19 cellular contexts compared by ENCODE assay signal in the genomic region with DNA sequence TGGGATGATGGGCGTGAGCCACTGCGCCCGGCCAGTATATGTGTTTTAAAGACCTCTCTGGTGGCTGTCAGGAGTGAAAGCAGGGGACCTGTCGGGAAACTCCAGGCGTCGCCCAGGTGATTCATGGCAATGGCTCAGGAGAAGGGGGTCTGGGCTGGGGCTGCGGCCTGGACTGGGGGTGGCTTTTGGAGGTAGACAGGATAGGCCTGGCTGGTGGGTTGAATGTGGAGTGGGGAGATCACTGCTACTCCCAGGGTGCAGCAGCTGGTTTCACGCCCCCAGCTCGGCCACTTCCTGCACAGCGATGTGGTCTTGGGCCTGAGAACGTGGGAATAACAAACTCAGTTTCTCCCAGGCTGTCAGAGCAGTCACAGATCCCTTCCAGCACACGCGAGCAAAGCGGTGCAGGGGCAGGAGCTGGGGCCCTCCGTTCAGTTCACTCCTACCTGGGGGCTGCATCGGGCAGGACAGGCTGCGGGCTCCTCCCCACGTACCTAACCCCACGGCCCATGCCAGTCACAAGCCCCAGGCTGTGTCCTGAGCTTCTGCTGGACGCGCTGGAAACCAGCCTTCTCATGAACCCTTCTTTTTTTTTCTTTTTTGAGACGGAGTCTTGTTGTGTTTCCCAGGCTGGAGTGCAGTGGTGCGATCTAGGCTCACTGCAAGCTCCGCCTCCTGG. TPM values are rescaled to one million over a fixed set of nuclear protein-coding genes. Genes with fewer than 3 reads are reported as not detected.
DNase-seq lines count a peak whose midpoint lies in the region; ATAC-seq and TF ChIP-seq lines count a peak whose summit lies in the region.
"Had no signal": no experiment of that assay in that cellular context is flagged by ENCODE, and none has a peak within 500 bp of the region (broad histone marks: within the 10 kb centered on the region; RNA-seq: fewer than 3 reads in every experiment).

No MANE protein-coding gene starts in this region.

- no peaks in the 10 kb centered on the region for H3K36me3 ChIP-seq in breast epithelium
- H3K36me3 ChIP-seq in mammary epithelial cell (ENCODE audit: insufficient read depth, low read length): peaks cover under 1% of the 10 kb centered on the region
- H3K36me3 ChIP-seq in brain microvascular endothelial cell (replicated peaks): no peaks in the 10 kb centered on the region
- no peaks in the 10 kb centered on the region for H3K36me3 ChIP-seq in thyroid gland
- H3K36me3 ChIP-seq in mucosa of descending colon (ENCODE audit: low read depth): no peaks in the 10 kb centered on the region
- H3K36me3 ChIP-seq: ovary had no signal

- TF ChIP-seq POLR2A in breast epithelium (IDR thresholded peaks at IDR 0.05) (no peak), thyroid gland (IDR thresholded peaks at IDR 0.05) (no peak)

- H3K4me3 Mint-ChIP-seq in mesothelial cell of epicardium: peak overlapping the region; percentile 36
- H3K4me3 Mint-ChIP-seq: CD4-positive, alpha-beta memory T cell; memory B cell had no signal

- H3K4me3 ChIP-seq in breast epithelium: peak overlapping the region in 1 of 3 donors; percentile 25
- H3K4me3 ChIP-seq in mammary epithelial cell (replicated peaks in 1 of 3; ENCODE audit: insufficient read depth in 1 of 3, low read depth in 2 of 3, low read length in 3 of 3): no peak overlapping the region
- H3K4me3 ChIP-seq in brain microvascular endothelial cell (ENCODE audit: low read depth, low read length): no peak overlapping the region
- H3K4me3 ChIP-seq in thyroid gland (replicated peaks in 1 of 3): no peak overlapping the region
- H3K4me3 ChIP-seq in mucosa of descending colon: no peak overlapping the region
- H3K4me3 ChIP-seq: ovary, stomach had no signal

- H3K27me3 ChIP-seq in breast epithelium: no peaks in the 10 kb centered on the region
- H3K27me3 ChIP-seq in mammary epithelial cell (ENCODE audit: insufficient read depth, low read length): no peaks in the 10 kb centered on the region
- H3K27me3 ChIP-seq in brain microvascular endothelial cell (replicated peaks): no peaks in the 10 kb centered on the region
- no peaks in the 10 kb centered on the region for H3K27me3 ChIP-seq in thyroid gland
- H3K27me3 ChIP-seq: ovary, stomach had no signal

- H3K79me2 ChIP-seq in mammary epithelial cell (ENCODE audit: insufficient read depth, low read length): peaks cover 95% of the 10 kb centered on the region

- CTCF ChIA-PET in mammary epithelial cell (lab: Charles Lee; ENCODE audit: low non-redundant PET): no interaction called here

- intact Hi-C loops in breast epithelium (cut with DNase I; ENCODE audit: low total_unique reads) (loop anchor here (1.0 to 2.0 kb wide), 2 partner anchors 17 to 35 kb away; no protein-coding TSS in a partner anchor), mammary epithelial cell (cut with micrococcal nuclease) (no loop called here), thyroid gland (cut with DNase I) (no loop called here), mucosa of descending colon (cut with DNase I, micrococcal nuclease) (no loop called here)

- H3K4me1 ChIP-seq in breast epithelium: peaks cover 4% of the 10 kb centered on the region in 2 donors
- H3K4me1 ChIP-seq in mammary epithelial cell (ENCODE audit: insufficient read depth, low read length): no peaks in the 10 kb centered on the region
- H3K4me1 ChIP-seq in thyroid gland: peaks cover 68 to 70% of the 10 kb centered on the region in 2 donors
- no peaks in the 10 kb centered on the region for H3K4me1 ChIP-seq in mucosa of descending colon (ENCODE audit: low read depth)

- H3K4me2 ChIP-seq in mammary epithelial cell (ENCODE audit: insufficient read depth, low read depth, low read length): no peak overlapping the region

- H3K9ac ChIP-seq in mammary epithelial cell (ENCODE audit: insufficient read depth, low read length): no peak overlapping the region

- no peak overlapping the region for H2AFZ ChIP-seq in mammary epithelial cell (ENCODE audit: low read depth, low read length)

- no peak for DNase-seq in breast epithelium (ENCODE audit: low spot score in 2 of 2)
- DNase-seq in mammary epithelial cell: no peak
- DNase-seq in brain microvascular endothelial cell: no peak
- no peak for DNase-seq in mesothelial cell of epicardium (ENCODE audit: low spot score in 2 of 2, unreplicated experiment in 2 of 2)
- no peak for DNase-seq in thyroid gland
- DNase-seq in mucosa of descending colon: no peak
- DNase-seq in DMS153 treated with DMSO at 0.1 percent for 48 hours (lab: John Stamatoyannopoulos, UW; ENCODE audit: unreplicated experiment): no peak
- DNase-seq: activated CD4-positive, alpha-beta T cell treated with anti-CD3 and anti-CD28 coated beads, Interleukin-2, amount 50 U/mL, for 1 hour; activated T-cell treated with anti-CD3 and anti-CD28 coated beads, Interleukin-2, amount 50 U/mL, for 48 hours; CD4-positive, alpha-beta memory T cell; GF-D8; KG1; NCI-H1105 treated with DMSO at 0.1 percent for 48 hours; SIG-M5; stimulated activated CD4-positive, alpha-beta T cell treated with anti-CD3 and anti-CD28 coated beads, Interleukin-12 subunit alpha, Interleukin-12 subunit beta, amount 100 ng/mL, for 4 hours; stomach had no signal

- H3K36me3 Mint-ChIP-seq in mesothelial cell of epicardium: peaks cover 12% of the 10 kb centered on the region

- H3K9me3 Mint-ChIP-seq in mesothelial cell of epicardium: peaks cover 12% of the 10 kb centered on the region

- whole genome bisulfite sequencing in mammary epithelial cell (ENCODE audit: low coverage, missing lambda C conversion rate): 96% methylated on average over 18 of the region's 24 CpGs
- 78 to 86% methylated on average over 23 to 24 of the region's 24 CpGs for WGBS in thyroid gland, 2 donors

- H4K20me1 ChIP-seq in mammary epithelial cell (ENCODE audit: insufficient read depth, low read length): peaks cover 8% of the 10 kb centered on the region

- no peak for TF ChIP-seq CTCF in breast epithelium (IDR thresholded peaks at IDR 0.05)
- TF ChIP-seq CTCF in mammary epithelial cell (conservative IDR thresholded peaks at IDR 0.05 in 1 of 2, IDR thresholded peaks at IDR 0.05 in 1 of 2; ENCODE audit: extremely low read depth in 1 of 2, insufficient read depth in 1 of 2, low read depth in 1 of 2, low read length in 2 of 2): no peak
- TF ChIP-seq CTCF in brain microvascular endothelial cell (IDR thresholded peaks at IDR 0.05; ENCODE audit: low read depth, low read length, missing control alignments): no peak
- TF ChIP-seq CTCF in mesothelial cell of epicardium (IDR thresholded peaks at IDR 0.05; ENCODE audit: unreplicated experiment): no peak
- no peak for TF ChIP-seq CTCF in thyroid gland (IDR thresholded peaks at IDR 0.05)
- TF ChIP-seq CTCF in mucosa of descending colon (IDR thresholded peaks at IDR 0.05): no peak

- ATAC-seq in HG02973 (IDR thresholded peaks at IDR 0.05; ENCODE audit: unreplicated experiment) (no peak), mucosa of descending colon (no peak)

- dilution Hi-C loops in mammary epithelial cell (cut with HindIII; ENCODE audit: low sequenced_read_pairs): loop anchor here (5.0 kb wide), 2 partner anchors 51 to 54 kb away; no protein-coding TSS in a partner anchor

- BruUV-seq in mammary epithelial cell (replicated peaks; lab: Mats Ljungman, UMichigan): no TSS peak

- H3K9me3 ChIP-seq in breast epithelium: no peaks in the 10 kb centered on the region
- no peaks in the 10 kb centered on the region for H3K9me3 ChIP-seq in mammary epithelial cell (replicated peaks; ENCODE audit: insufficient read depth, low read length)
- H3K9me3 ChIP-seq in thyroid gland: no peaks in the 10 kb centered on the region
- no peaks in the 10 kb centered on the region for H3K9me3 ChIP-seq in mucosa of descending colon
- H3K9me3 ChIP-seq: ovary, stomach had no signal

- H3K27ac ChIP-seq in breast epithelium: peak overlapping the region; percentile 49 to 71
- H3K27ac ChIP-seq in mammary epithelial cell (ENCODE audit: insufficient read depth, low read depth, low read length): no peak overlapping the region
- H3K27ac ChIP-seq in brain microvascular endothelial cell: peak overlapping the region; percentile 38
- peak overlapping the region; percentile 3 to 97 (median 89) for H3K27ac ChIP-seq in thyroid gland
- H3K27ac ChIP-seq: ovary had no signal

- peaks cover 44% of the 10 kb centered on the region for H3K4me1 Mint-ChIP-seq in mesothelial cell of epicardium

- in situ Hi-C loops in mammary epithelial cell (cut with MboI; ENCODE audit: low sequenced_read_pairs in 2 of 2) (no loop called here), brain microvascular endothelial cell (cut with HindIII; ENCODE audit: low pct_ligation_motif_present, low sequenced_read_pairs) (no loop called here)

- no peaks in the 10 kb centered on the region for H3K27me3 Mint-ChIP-seq in mesothelial cell of epicardium (ENCODE audit: low read depth)
- H3K27me3 Mint-ChIP-seq: CD4-positive, alpha-beta memory T cell; memory B cell had no signal

- peak overlapping the region; percentile 85 for H3K27ac Mint-ChIP-seq in mesothelial cell of epicardium
- H3K27ac Mint-ChIP-seq: memory B cell had no signal

RNA-seq across cellular contexts. Expression of a gene that starts 18.9 kb away (rescaled TPM):
- total RNA-seq in breast epithelium: 10 to 100 TPM; 25.0 to 55.3 (median 40.3) TPM
- total RNA-seq in mammary epithelial cell: 10 to 100 TPM; 20.3 to 33.5 TPM
- 9.0 TPM for polyA plus RNA-seq in mammary epithelial cell
- 46.2 TPM for polyA minus RNA-seq in mammary epithelial cell
- 71.6 to 80.5 TPM (median 74.0 TPM) in 3 replicates for total RNA-seq in mesothelial cell of epicardium
- total RNA-seq in thyroid gland: 10 to 100 TPM; 44.3 to 87.2 (median 75.8) TPM
- total RNA-seq in mucosa of descending colon: 10 to 100 TPM; 42.7 to 53.8 (median 50.0) TPM
